Comparison of ENCODE assay signal across 8 cellular contexts in genomic region chr5:42950466-42951168, GRCh38.
DNase-seq lines count a peak whose midpoint lies in the region; ATAC-seq lines count a peak whose summit lies in the region.

No MANE protein-coding gene starts in this region.

- H3K4me3 ChIP-seq in mononuclear cell (ENCODE audit: low read length): peak overlapping the region; percentile 63

- DNase-seq in NCI-H1417 (lab: John Stamatoyannopoulos, UW): peak in 2 of 3 experiments; percentile 85 to 88
- no peak for DNase-seq in NCI-H1417 treated with DMSO at 0.1 percent for 48 hours (lab: John Stamatoyannopoulos, UW)
- peak; percentile 98 for DNase-seq in NCI-H226
- peak; percentile 38 to 77 for DNase-seq in activated CD4-positive, alpha-beta T cell treated with anti-CD3 and anti-CD28 coated beads, Interleukin-2, amount 50 U/mL, for 24 hours (ENCODE audit: low read depth in 1 of 2, low spot score in 1 of 2)
- peak; percentile 64 for DNase-seq in effector CD4-positive, alpha-beta T cell
- DNase-seq in stimulated activated naive B cell treated with anti-CD40 and anti-IgM and Interleukin-4, amounts not matched to agents 10 μg/mL and 1 μg/mL and 100 μg/mL, for 72 hours: peak; percentile 59

- ATAC-seq in HG02885 (IDR thresholded peaks at IDR 0.05; ENCODE audit: poor library complexity, unreplicated experiment): peak; percentile 37
- ATAC-seq in stimulated activated naive B cell treated with anti-CD40 and anti-IgM and Interleukin-4, amounts not matched to agents 10 μg/mL and 1 μg/mL and 100 μg/mL, for 72 hours (replicated peaks): peak; percentile 48 to 53

- peaks cover 10 to 34% of the 10 kb centered on the region in 2 donors for H3K4me1 Mint-ChIP-seq in stimulated activated naive B cell treated with anti-CD40 and anti-IgM and Interleukin-4, amounts not matched to agents 10 μg/mL and 1 μg/mL and 100 μg/mL, for 72 hours

- peaks cover 0 to 11% of the 10 kb centered on the region in 2 donors for H3K27me3 Mint-ChIP-seq in stimulated activated naive B cell treated with anti-CD40 and anti-IgM and Interleukin-4, amounts not matched to agents 10 μg/mL and 1 μg/mL and 100 μg/mL, for 72 hours

- H3K27ac Mint-ChIP-seq in stimulated activated naive B cell treated with anti-CD40 and anti-IgM and Interleukin-4, amounts not matched to agents 10 μg/mL and 1 μg/mL and 100 μg/mL, for 72 hours: peak overlapping the region; percentile 99

- H3K36me3 Mint-ChIP-seq in stimulated activated naive B cell treated with anti-CD40 and anti-IgM and Interleukin-4, amounts not matched to agents 10 μg/mL and 1 μg/mL and 100 μg/mL, for 72 hours: no peaks in the 10 kb centered on the region

- H3K4me1 ChIP-seq in mononuclear cell (ENCODE audit: insufficient read depth, low read length): peaks cover 47% of the 10 kb centered on the region

- H3K9me3 ChIP-seq in mononuclear cell (ENCODE audit: low read depth, low read length): no peaks in the 10 kb centered on the region

- H3K4me3 Mint-ChIP-seq in stimulated activated naive B cell treated with anti-CD40 and anti-IgM and Interleukin-4, amounts not matched to agents 10 μg/mL and 1 μg/mL and 100 μg/mL, for 72 hours: peak overlapping the region; percentile 94 to 95

- no peaks in the 10 kb centered on the region for H3K27me3 ChIP-seq in mononuclear cell (ENCODE audit: insufficient read depth, low read length)

- no peaks in the 10 kb centered on the region for H3K9me3 Mint-ChIP-seq in stimulated activated naive B cell treated with anti-CD40 and anti-IgM and Interleukin-4, amounts not matched to agents 10 μg/mL and 1 μg/mL and 100 μg/mL, for 72 hours
